1 cellular context compared by ENCODE assay signal in the genomic region with DNA sequence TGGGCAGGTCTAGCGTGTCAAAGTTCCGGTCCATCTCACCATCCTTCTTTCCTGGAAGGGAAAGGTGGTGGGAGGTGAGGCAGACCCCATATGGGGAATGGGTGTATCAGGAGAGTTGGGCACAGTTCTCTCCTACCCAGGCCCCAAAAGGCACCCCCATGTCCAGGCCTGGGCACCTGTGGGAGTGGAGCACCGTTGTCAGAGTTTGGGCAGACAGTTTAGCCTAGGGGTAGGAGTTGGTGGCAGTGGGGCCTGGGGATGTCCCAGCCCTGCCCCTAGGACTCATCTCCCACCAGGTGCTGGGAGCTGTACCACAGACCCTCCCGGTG.
TF ChIP-seq lines count a peak whose summit lies in the region.

No MANE protein-coding gene starts in this region.

TF ChIP-seq in HCT116, 20 proteins besides CTCF, POLR2A, EP300 and RAD21:
- TF ChIP-seq SRF (IDR thresholded peaks at IDR 0.05; ENCODE audit: low read depth), result no peak
- TF ChIP-seq, protein P1, sequence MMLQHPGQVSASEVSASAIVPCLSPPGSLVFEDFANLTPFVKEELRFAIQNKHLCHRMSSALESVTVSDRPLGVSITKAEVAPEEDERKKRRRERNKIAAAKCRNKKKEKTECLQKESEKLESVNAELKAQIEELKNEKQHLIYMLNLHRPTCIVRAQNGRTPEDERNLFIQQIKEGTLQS (IDR thresholded peaks at IDR 0.05), result no peak
- no peak for TF ChIP-seq FOSL1 (IDR thresholded peaks at IDR 0.05; ENCODE audit: low read depth)
- TF ChIP-seq, protein P2, sequence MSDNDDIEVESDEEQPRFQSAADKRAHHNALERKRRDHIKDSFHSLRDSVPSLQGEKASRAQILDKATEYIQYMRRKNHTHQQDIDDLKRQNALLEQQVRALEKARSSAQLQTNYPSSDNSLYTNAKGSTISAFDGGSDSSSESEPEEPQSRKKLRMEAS (IDR thresholded peaks at IDR 0.05), result no peak
- no peak for TF ChIP-seq TCF7L2 (IDR thresholded peaks at IDR 0.05; ENCODE audit: borderline replicate concordance, extremely low read depth, insufficient read depth, insufficient read length)
- no peak for TF ChIP-seq SP1 (IDR thresholded peaks at IDR 0.05; ENCODE audit: low read depth)
- TF ChIP-seq, protein P3, sequence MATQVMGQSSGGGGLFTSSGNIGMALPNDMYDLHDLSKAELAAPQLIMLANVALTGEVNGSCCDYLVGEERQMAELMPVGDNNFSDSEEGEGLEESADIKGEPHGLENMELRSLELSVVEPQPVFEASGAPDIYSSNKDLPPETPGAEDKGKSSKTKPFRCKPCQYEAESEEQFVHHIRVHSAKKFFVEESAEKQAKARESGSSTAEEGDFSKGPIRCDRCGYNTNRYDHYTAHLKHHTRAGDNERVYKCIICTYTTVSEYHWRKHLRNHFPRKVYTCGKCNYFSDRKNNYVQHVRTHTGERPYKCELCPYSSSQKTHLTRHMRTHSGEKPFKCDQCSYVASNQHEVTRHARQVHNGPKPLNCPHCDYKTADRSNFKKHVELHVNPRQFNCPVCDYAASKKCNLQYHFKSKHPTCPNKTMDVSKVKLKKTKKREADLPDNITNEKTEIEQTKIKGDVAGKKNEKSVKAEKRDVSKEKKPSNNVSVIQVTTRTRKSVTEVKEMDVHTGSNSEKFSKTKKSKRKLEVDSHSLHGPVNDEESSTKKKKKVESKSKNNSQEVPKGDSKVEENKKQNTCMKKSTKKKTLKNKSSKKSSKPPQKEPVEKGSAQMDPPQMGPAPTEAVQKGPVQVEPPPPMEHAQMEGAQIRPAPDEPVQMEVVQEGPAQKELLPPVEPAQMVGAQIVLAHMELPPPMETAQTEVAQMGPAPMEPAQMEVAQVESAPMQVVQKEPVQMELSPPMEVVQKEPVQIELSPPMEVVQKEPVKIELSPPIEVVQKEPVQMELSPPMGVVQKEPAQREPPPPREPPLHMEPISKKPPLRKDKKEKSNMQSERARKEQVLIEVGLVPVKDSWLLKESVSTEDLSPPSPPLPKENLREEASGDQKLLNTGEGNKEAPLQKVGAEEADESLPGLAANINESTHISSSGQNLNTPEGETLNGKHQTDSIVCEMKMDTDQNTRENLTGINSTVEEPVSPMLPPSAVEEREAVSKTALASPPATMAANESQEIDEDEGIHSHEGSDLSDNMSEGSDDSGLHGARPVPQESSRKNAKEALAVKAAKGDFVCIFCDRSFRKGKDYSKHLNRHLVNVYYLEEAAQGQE (IDR thresholded peaks at IDR 0.05; ENCODE audit: low read depth), result no peak
- TF ChIP-seq, protein P4, sequence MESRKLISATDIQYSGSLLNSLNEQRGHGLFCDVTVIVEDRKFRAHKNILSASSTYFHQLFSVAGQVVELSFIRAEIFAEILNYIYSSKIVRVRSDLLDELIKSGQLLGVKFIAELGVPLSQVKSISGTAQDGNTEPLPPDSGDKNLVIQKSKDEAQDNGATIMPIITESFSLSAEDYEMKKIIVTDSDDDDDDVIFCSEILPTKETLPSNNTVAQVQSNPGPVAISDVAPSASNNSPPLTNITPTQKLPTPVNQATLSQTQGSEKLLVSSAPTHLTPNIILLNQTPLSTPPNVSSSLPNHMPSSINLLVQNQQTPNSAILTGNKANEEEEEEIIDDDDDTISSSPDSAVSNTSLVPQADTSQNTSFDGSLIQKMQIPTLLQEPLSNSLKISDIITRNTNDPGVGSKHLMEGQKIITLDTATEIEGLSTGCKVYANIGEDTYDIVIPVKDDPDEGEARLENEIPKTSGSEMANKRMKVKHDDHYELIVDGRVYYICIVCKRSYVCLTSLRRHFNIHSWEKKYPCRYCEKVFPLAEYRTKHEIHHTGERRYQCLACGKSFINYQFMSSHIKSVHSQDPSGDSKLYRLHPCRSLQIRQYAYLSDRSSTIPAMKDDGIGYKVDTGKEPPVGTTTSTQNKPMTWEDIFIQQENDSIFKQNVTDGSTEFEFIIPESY (IDR thresholded peaks at IDR 0.05; ENCODE audit: extremely low read depth, insufficient replicate concordance, low read length), result no peak
- no peak for TF ChIP-seq SIN3A (IDR thresholded peaks at IDR 0.05; ENCODE audit: low read depth)
- no peak for TF ChIP-seq ELF1 (IDR thresholded peaks at IDR 0.05; ENCODE audit: borderline replicate concordance, low read depth)
- no peak for TF ChIP-seq ZFX (IDR thresholded peaks at IDR 0.05)
- no peak for TF ChIP-seq EGR1 (IDR thresholded peaks at IDR 0.05; ENCODE audit: low read depth)
- no peak for TF ChIP-seq CEBPB (IDR thresholded peaks at IDR 0.05; ENCODE audit: low read depth)
- no peak for TF ChIP-seq CBX3 (IDR thresholded peaks at IDR 0.05; ENCODE audit: low read depth)
- TF ChIP-seq EZH2phosphoT487 (IDR thresholded peaks at IDR 0.05; ENCODE audit: borderline replicate concordance), result no peak
- no peak for TF ChIP-seq YY1 (IDR thresholded peaks at IDR 0.05; ENCODE audit: extremely low read depth, insufficient replicate concordance, low read depth, low read length)
- TF ChIP-seq JUND (IDR thresholded peaks at IDR 0.05), result no peak
- no peak for TF ChIP-seq POLR2AphosphoS5 (IDR thresholded peaks at IDR 0.05; ENCODE audit: low read depth, low read length)
- TF ChIP-seq EZH2 (IDR thresholded peaks at IDR 0.05), result no peak
